Comparison of ENCODE assay signal across 27 cellular contexts in the genomic region with DNA sequence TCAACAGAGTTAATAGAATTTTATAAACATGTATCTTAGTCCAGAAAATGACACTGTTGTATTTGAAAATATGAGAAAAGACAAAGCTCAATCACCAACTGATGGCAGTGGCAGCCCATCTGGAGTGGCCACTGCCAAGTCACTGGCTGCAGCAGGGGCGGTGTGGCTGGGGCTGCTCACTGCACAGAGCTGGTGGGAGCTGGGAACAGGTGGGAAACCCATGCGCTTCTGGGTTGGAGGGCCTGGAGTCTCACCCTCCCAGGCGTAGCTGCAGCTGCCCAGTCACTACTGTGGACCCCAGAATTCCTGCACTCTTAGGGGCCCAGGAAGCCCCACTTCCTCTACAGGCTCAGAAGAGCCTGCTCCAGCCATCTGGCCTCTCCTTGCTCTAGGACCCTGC.
"Had no signal": no experiment of that assay in that cellular context is flagged by ENCODE, and none has a peak within 500 bp of the region (broad histone marks: within the 10 kb centered on the region; RNA-seq: fewer than 3 reads in every experiment).

No MANE protein-coding gene starts in this region.

- H3K9me3 ChIP-seq: ascending aorta had no signal

- H3K4me1 ChIP-seq: ascending aorta, breast epithelium had no signal

- ATAC-seq: activated CD4-positive, alpha-beta T cell treated with anti-CD3 and anti-CD28 coated beads for 36 hours; activated CD8-positive, alpha-beta memory T cell treated with anti-CD3 and anti-CD28 coated beads, Interleukin-2, amount 10 ng/mL, durations not matched to agents 7 days and 5 days; activated CD8-positive, alpha-beta T cell treated with anti-CD3 and anti-CD28 coated beads, Interleukin-2, amount 10 ng/mL, durations not matched to agents 7 days and 5 days; activated naive CD4-positive, alpha-beta T cell treated with anti-CD3 and anti-CD28 coated beads, Interleukin-2, amount 50 U/mL, for 72 hours; esophagus mucosa had no signal

- DNase-seq: activated CD4-positive, alpha-beta memory T cell treated with anti-CD3 and anti-CD28 coated beads for 36 hours; activated CD4-positive, alpha-beta T cell treated with anti-CD3 and anti-CD28 coated beads for 36 hours; activated CD4-positive, alpha-beta T cell treated with anti-CD3 and anti-CD28 coated beads, Interleukin-2, amount 10 ng/mL, durations not matched to agents 24 days and 14 days; activated CD4-positive, CD25-positive, alpha-beta regulatory T cell; activated CD4-positive, CD25-positive, alpha-beta regulatory T cell treated with anti-CD3 and anti-CD28 coated beads, Interleukin-2, amount 50 U/mL, for 72 hours; activated CD8-positive, alpha-beta memory T cell treated with anti-CD3 and anti-CD28 coated beads, Interleukin-2, amount 10 ng/mL, durations not matched to agents 7 days and 5 days; activated CD8-positive, alpha-beta memory T cell treated with anti-CD3 and anti-CD28 coated beads, Interleukin-2, amount 50 U/mL, for 4 hours; activated CD8-positive, alpha-beta T cell treated with anti-CD3 and anti-CD28 coated beads, Interleukin-2, amount 10 ng/mL, durations not matched to agents 7 days and 5 days; activated effector memory CD4-positive, alpha-beta T cell treated with anti-CD3 and anti-CD28 coated beads, Interleukin-2, amount 50 U/mL, for 16 hours; activated naive CD4-positive, alpha-beta T cell treated with anti-CD3 and anti-CD28 coated beads, Interleukin-2, amount 10 ng/mL, durations not matched to agents 7 days and 5 days; activated naive CD8-positive, alpha-beta T cell treated with anti-CD3 and anti-CD28 coated beads, Interleukin-2, amount 10 ng/mL, durations not matched to agents 7 days and 5 days; activated T-cell treated with anti-CD3 and anti-CD28 coated beads, Interleukin-2, amount 50 U/mL, for 1 hour; activated T-cell treated with anti-CD3 and anti-CD28 coated beads, Interleukin-2, amount 50 U/mL, for 48 hours; central memory CD4-positive, alpha-beta T cell; cerebellar nuclear complex; dorsolateral prefrontal cortex; effector memory CD4-positive, alpha-beta T cell; endodermal cell; foreskin fibroblast; glutamatergic neuron; T-helper 2 cell had no signal

- H3K27me3 ChIP-seq: ascending aorta, breast epithelium, cardiac muscle cell, dorsolateral prefrontal cortex had no signal

- H3K27ac ChIP-seq: ascending aorta, breast epithelium, cardiac muscle cell, coronary artery, dorsolateral prefrontal cortex had no signal

- H3K36me3 ChIP-seq: ascending aorta, breast epithelium, cardiac muscle cell had no signal

- H3K4me3 ChIP-seq: ascending aorta, breast epithelium, cardiac muscle cell, coronary artery, dorsolateral prefrontal cortex had no signal
